ENCODE assay signal across 1 cellular context in genomic region chr3:58063022-58063421, GRCh38.
TF ChIP-seq lines count a peak whose summit lies in the region.

No MANE protein-coding gene starts in this region.

TF ChIP-seq in HepG2, 621 proteins besides CTCF, POLR2A, EP300 and RAD21:
- TF ChIP-seq IKZF4 (CRISPR knock-in tag; IDR thresholded peaks at IDR 0.05; ENCODE audit: borderline replicate concordance, low read depth, not compliant biosample characterization) (no peak), ZNF713 (CRISPR knock-in tag; IDR thresholded peaks at IDR 0.05) (no peak), ZNF687 (CRISPR knock-in tag; IDR thresholded peaks at IDR 0.05) (0 out of 2 replicates have a peak, but pooled peaks have one; percentile 17), ATF3 (CRISPR knock-in tag; IDR thresholded peaks at IDR 0.05) (no peak), CREB1 (IDR thresholded peaks at IDR 0.05) (no peak), CREB1 (CRISPR knock-in tag; IDR thresholded peaks at IDR 0.05) (no peak), ZNF138 (CRISPR knock-in tag; IDR thresholded peaks at IDR 0.05; ENCODE audit: low read depth) (no peak), RBM22 (optimal IDR thresholded peaks at IDR 0.05; ENCODE audit: low read length) (peak; percentile 74)
